In genomic region chrX:42837092-42837726, GRCh38 we compare ENCODE assay signal across 34 cellular contexts. TPM values are rescaled to one million over a fixed set of nuclear protein-coding genes. Genes with fewer than 3 reads are reported as not detected.
A peak's percentile ranks its signal among the peaks of the same experiment; 100 is the strongest.
DNase-seq lines count a peak whose midpoint lies in the region; ATAC-seq, FAIRE-seq and TF ChIP-seq lines count a peak whose summit lies in the region.
"Had no signal": no experiment of that assay in that cellular context is flagged by ENCODE, and none has a peak within 500 bp of the region (broad histone marks: within the 10 kb centered on the region; RNA-seq: fewer than 3 reads in every experiment).

No MANE protein-coding gene starts in this region.

- H3K27me3 ChIP-seq in CD4-positive, CD25-positive, alpha-beta regulatory T cell (ENCODE audit: control insufficient read depth, insufficient read depth, low read length): no peaks in the 10 kb centered on the region
- no peaks in the 10 kb centered on the region for H3K27me3 ChIP-seq in GM12878 (replicated peaks in 1 of 2; ENCODE audit: control insufficient read depth in 2 of 2, insufficient read depth in 2 of 2, low read length in 1 of 2)
- H3K27me3 ChIP-seq: left lung, neural progenitor cell, right lobe of liver, transverse colon had no signal

- CTCF ChIA-PET in GM12878 (lab: Yijun Ruan, JAX): interaction anchor here (0.6 to 0.9 kb wide), 2 partner anchors 10 to 347 kb away, joined by 3 read pairs; no protein-coding TSS in a partner anchor
- CTCF ChIA-PET in activated CD4-positive, alpha-beta T cell treated with anti-CD3 and anti-CD28 coated beads, Interleukin-2, amount 10 ng/mL, durations not matched to agents 7 days and 5 days (lab: Charles Lee): interaction anchor here (2.2 kb wide), 1 partner anchor 14 kb away, joined by 5 read pairs; no protein-coding TSS in a partner anchor
- CTCF ChIA-PET in GM10248 (lab: Yijun Ruan, JAX): no interaction called here

- peak overlapping the region; percentile 55; the same call in 1 of the 2 replicates for H2AFZ ChIP-seq in GM12878 (ENCODE audit: control insufficient read depth, low read depth, low read length)
- H2AFZ ChIP-seq: neural progenitor cell, parathyroid adenoma had no signal

- no peaks in the 10 kb centered on the region for H3K4me1 ChIP-seq in CD4-positive, CD25-positive, alpha-beta regulatory T cell (ENCODE audit: control insufficient read depth, insufficient read depth, low read length, poor library complexity, severe bottlenecking)
- no peaks in the 10 kb centered on the region for H3K4me1 ChIP-seq in GM12878 (ENCODE audit: control insufficient read depth, insufficient read depth, low read length)
- H3K4me1 ChIP-seq: left lung, neural progenitor cell, parathyroid adenoma, right lobe of liver, transverse colon had no signal

- no TSS peak for BruUV-seq in GM12878 (replicated peaks; lab: Mats Ljungman, UMichigan)

- RAD21 ChIA-PET in GM12878 (lab: Charles Lee; ENCODE audit: unreplicated experiment): interaction anchor here (1.3 to 2.4 kb wide), 2 partner anchors 33 to 166 kb away, joined by 4 to 7 read pairs; no protein-coding TSS in a partner anchor

- no peak for ATAC-seq in CD4-positive, CD25-positive, alpha-beta regulatory T cell (ENCODE audit: low read depth in 2 of 2)
- peak; percentile 56 for ATAC-seq in GM18909 (IDR thresholded peaks at IDR 0.05; ENCODE audit: poor library complexity, unreplicated experiment)
- peak; percentile 74 for ATAC-seq in GM12878
- ATAC-seq in HG02840 (IDR thresholded peaks at IDR 0.05; ENCODE audit: low FRiP score, unreplicated experiment): no peak
- ATAC-seq: left lung, Panc1, right lobe of liver had no signal

- H3K27ac ChIP-seq in CD4-positive, CD25-positive, alpha-beta regulatory T cell (ENCODE audit: insufficient read depth, low read length, poor library complexity, severe bottlenecking): no peak overlapping the region
- H3K27ac ChIP-seq in GM12878 (ENCODE audit: control insufficient read depth, insufficient read depth): no peak overlapping the region
- H3K27ac ChIP-seq: left lung, neural progenitor cell, parathyroid adenoma, right lobe of liver, transverse colon had no signal

- intact Hi-C loops in GM12878 (cut with micrococcal nuclease; ENCODE audit: unreplicated experiment): loop anchor here (10.0 kb wide), 1 partner anchor 98 kb away; no protein-coding TSS in a partner anchor

- 0 out of 2 replicates have a peak overlapping the region, but pooled peaks have one; percentile 33 for H3K4me2 ChIP-seq in GM12878 (ENCODE audit: control insufficient read depth, insufficient read depth)
- H3K4me2 ChIP-seq: neural progenitor cell had no signal

- H3K9me3 Mint-ChIP-seq in CD4-positive, CD25-positive, alpha-beta regulatory T cell: peaks cover 0 to 5% (median 0%) of the 10 kb centered on the region in 7 donors
- peaks cover 0 to 6% (median 0%) of the 10 kb centered on the region in 3 donors for H3K9me3 Mint-ChIP-seq in IgD-negative memory B cell
- H3K9me3 Mint-ChIP-seq in activated CD4-positive, alpha-beta T cell treated with anti-CD3 and anti-CD28 coated beads, Interleukin-2, amount 10 ng/mL, durations not matched to agents 7 days and 5 days: no peaks in the 10 kb centered on the region
- H3K9me3 Mint-ChIP-seq: neural progenitor cell had no signal

- H4K20me1 ChIP-seq in GM12878 (ENCODE audit: control insufficient read depth, insufficient read depth): no peaks in the 10 kb centered on the region

- SMC1A ChIA-PET in GM12878 (lab: Charles Lee; ENCODE audit: uncharacterized antibody, unreplicated experiment): interaction anchor here (0.8 to 1.8 kb wide), 8 partner anchors 10 to 167 kb away, joined by 3 to 6 read pairs (median 4); no protein-coding TSS in a partner anchor

- H3K27me3 Mint-ChIP-seq in CD4-positive, CD25-positive, alpha-beta regulatory T cell: no peaks in the 10 kb centered on the region
- no peaks in the 10 kb centered on the region for H3K27me3 Mint-ChIP-seq in IgD-negative memory B cell
- no peaks in the 10 kb centered on the region for H3K27me3 Mint-ChIP-seq in activated CD4-positive, alpha-beta T cell treated with anti-CD3 and anti-CD28 coated beads, Interleukin-2, amount 10 ng/mL, durations not matched to agents 7 days and 5 days

- no peak for TF ChIP-seq POLR2A in GM12878 (IDR thresholded peaks at IDR 0.05; ENCODE audit: low read depth, low read length)

- no peak overlapping the region for H3K4me3 ChIP-seq in CD4-positive, CD25-positive, alpha-beta regulatory T cell (ENCODE audit: low read depth, low read length)
- no peak overlapping the region for H3K4me3 ChIP-seq in GM12878
- H3K4me3 ChIP-seq: left lung, neural progenitor cell, right lobe of liver, transverse colon had no signal

- no peaks in the 10 kb centered on the region for H3K36me3 Mint-ChIP-seq in CD4-positive, CD25-positive, alpha-beta regulatory T cell
- peaks cover 3% of the 10 kb centered on the region for H3K36me3 Mint-ChIP-seq in IgD-negative memory B cell
- H3K36me3 Mint-ChIP-seq in activated CD4-positive, alpha-beta T cell treated with anti-CD3 and anti-CD28 coated beads, Interleukin-2, amount 10 ng/mL, durations not matched to agents 7 days and 5 days (ENCODE audit: low read depth): no peaks in the 10 kb centered on the region
- H3K36me3 Mint-ChIP-seq: neural progenitor cell had no signal

- DNase-seq in CD4-positive, CD25-positive, alpha-beta regulatory T cell: no peak
- DNase-seq in GM12878 (ENCODE audit: low read depth, low spot score) (no peak), hypothalamus (lab: John Stamatoyannopoulos, UW) (no peak), GM10248 (ENCODE audit: extremely low spot score) (no peak)
- DNase-seq in activated CD4-positive, alpha-beta T cell treated with anti-CD3 and anti-CD28 coated beads, Interleukin-2, amount 10 ng/mL, durations not matched to agents 7 days and 5 days: no peak
- DNase-seq: activated CD4-positive, alpha-beta T cell treated with anti-CD3 and anti-CD28 coated beads, Interleukin-2, amount 50 U/mL, for 1 hour; activated naive CD4-positive, alpha-beta T cell; activated T-cell treated with anti-CD3 and anti-CD28 coated beads, Interleukin-2, amount 50 U/mL, for 48 hours; DMS53; left lung; mesendoderm; NCI-H1417; right lobe of liver; SHP77; stimulated activated CD4-positive, alpha-beta T cell treated with anti-CD3 and anti-CD28 coated beads, Interleukin-2, amount 100 ng/mL, for 48 hours; SW 1271; T1000; transverse colon had no signal

- in situ Hi-C loops in GM12878 (cut with MboI): no loop called here

- TF ChIP-seq EP300 in GM12878 (IDR thresholded peaks at IDR 0.05; ENCODE audit: borderline replicate concordance in 1 of 2, control insufficient read depth in 1 of 2, low read depth in 2 of 2, low read length in 2 of 2): no peak

- peak overlapping the region; percentile 2 to 64 (median 2) for H3K27ac Mint-ChIP-seq in CD4-positive, CD25-positive, alpha-beta regulatory T cell
- H3K27ac Mint-ChIP-seq in IgD-negative memory B cell: no peak overlapping the region
- H3K27ac Mint-ChIP-seq in activated CD4-positive, alpha-beta T cell treated with anti-CD3 and anti-CD28 coated beads, Interleukin-2, amount 10 ng/mL, durations not matched to agents 7 days and 5 days: no peak overlapping the region
- H3K27ac Mint-ChIP-seq: neural progenitor cell had no signal

- no peak for FAIRE-seq in GM12878 (lab: Jason Lieb, UNC)
- FAIRE-seq: endothelial cell of umbilical vein, G401.6 had no signal

- TF ChIP-seq RAD21 in GM12878 (IDR thresholded peaks at IDR 0.05; ENCODE audit: insufficient read depth, low read depth, low read length): no peak

- TF ChIP-seq CTCF in GM12878 (IDR thresholded peaks at IDR 0.05 in 2 of 3, conservative IDR thresholded peaks at IDR 0.05 in 1 of 3; ENCODE audit: control insufficient read depth in 2 of 3, extremely low read depth in 1 of 3, insufficient read depth in 1 of 3, low read depth in 3 of 3, low read length in 3 of 3) (no peak), GM10248 (IDR thresholded peaks at IDR 0.05; ENCODE audit: control extremely low read depth, extremely low read depth, low read depth, missing control alignments) (no peak)

- POLR2A ChIA-PET in GM12878 (lab: Charles Lee) (no interaction called here), GM10248 (lab: Yijun Ruan, JAX) (no interaction called here)
- POLR2A ChIA-PET in activated CD4-positive, alpha-beta T cell treated with anti-CD3 and anti-CD28 coated beads, Interleukin-2, amount 10 ng/mL, durations not matched to agents 7 days and 5 days (lab: Charles Lee): no interaction called here

- WGBS in GM12878 (ENCODE audit: insufficient coverage, insufficient replicate concordance, low lambda C conversion rate, missing lambda C conversion rate): 1% methylated on average over 4 of the region's 4 CpGs

- H3K79me2 ChIP-seq in GM12878 (ENCODE audit: control insufficient read depth, insufficient read depth, low read length): no peaks in the 10 kb centered on the region
- H3K79me2 ChIP-seq: parathyroid adenoma had no signal

- H3K9me3 ChIP-seq in CD4-positive, CD25-positive, alpha-beta regulatory T cell (ENCODE audit: control insufficient read depth in 2 of 2, low read length in 2 of 2): no peaks in the 10 kb centered on the region
- H3K9me3 ChIP-seq in GM12878 (replicated peaks; ENCODE audit: control insufficient read depth, insufficient read depth, low read length): no peaks in the 10 kb centered on the region; the same call in 2 of the 3 replicates
- H3K9me3 ChIP-seq: left lung, right lobe of liver, transverse colon had no signal

- no peak overlapping the region for H3K9ac ChIP-seq in GM12878 (ENCODE audit: control insufficient read depth, insufficient read depth, low read length)
- H3K9ac ChIP-seq: neural progenitor cell, parathyroid adenoma had no signal

- no peaks in the 10 kb centered on the region for H3K36me3 ChIP-seq in CD4-positive, CD25-positive, alpha-beta regulatory T cell (ENCODE audit: control insufficient read depth, insufficient read depth, low read length)
- no peaks in the 10 kb centered on the region for H3K36me3 ChIP-seq in GM12878 (ENCODE audit: control insufficient read depth in 2 of 2, insufficient read depth in 2 of 2, low read length in 1 of 2)
- H3K36me3 ChIP-seq: left lung, neural progenitor cell, right lobe of liver, transverse colon had no signal

- peaks cover 0 to 28% (median 6%) of the 10 kb centered on the region in 4 donors for H3K4me1 Mint-ChIP-seq in CD4-positive, CD25-positive, alpha-beta regulatory T cell
- H3K4me1 Mint-ChIP-seq in IgD-negative memory B cell: peaks cover 1 to 13% (median 8%) of the 10 kb centered on the region in 3 donors
- H3K4me1 Mint-ChIP-seq in activated CD4-positive, alpha-beta T cell treated with anti-CD3 and anti-CD28 coated beads, Interleukin-2, amount 10 ng/mL, durations not matched to agents 7 days and 5 days: peaks cover 4% of the 10 kb centered on the region
- H3K4me1 Mint-ChIP-seq: neural progenitor cell had no signal

- H3K4me3 Mint-ChIP-seq in CD4-positive, CD25-positive, alpha-beta regulatory T cell: peak overlapping the region in 1 of 4 donors; percentile 9
- peak overlapping the region in 3 of 4 donors; percentile 40 to 76 (median 60) for H3K4me3 Mint-ChIP-seq in IgD-negative memory B cell
- no peak overlapping the region for H3K4me3 Mint-ChIP-seq in activated CD4-positive, alpha-beta T cell treated with anti-CD3 and anti-CD28 coated beads, Interleukin-2, amount 10 ng/mL, durations not matched to agents 7 days and 5 days
- H3K4me3 Mint-ChIP-seq: neural progenitor cell had no signal

RNA-seq across cellular contexts. Expression of gene PPP1R2C, which starts 59.2 kb away (rescaled TPM):
- 32.2 TPM for total RNA-seq in CD4-positive, CD25-positive, alpha-beta regulatory T cell
- 1 to 10 TPM in 3 of 4 donors, not detected in 1; 2.1 to 4.2 (median 3.2) TPM for polyA plus RNA-seq in CD4-positive, CD25-positive, alpha-beta regulatory T cell
- polyA plus RNA-seq in IgD-negative memory B cell: 4.6 TPM
- total RNA-seq in GM12878 (2013; cell fraction: nucleolus; rRNA removed): not detected in 2 replicates
- not detected in 2 replicates for total RNA-seq in GM12878 (2014; rRNA removed)
- not detected in 2 replicates for total RNA-seq in GM12878 (2014; rRNA removed; fragmentation: Illumina TruSeq; extraction: Trizol)
- not detected in 2 replicates for total RNA-seq in GM12878 (2021)
- not detected for polyA plus RNA-seq in GM12878 (2011; ENCODE audit: low read depth)
- polyA plus RNA-seq in GM12878 (2011; rRNA removed): not detected in 2 replicates
- polyA plus RNA-seq in GM12878 (2011; cell fraction: cytosol; rRNA removed): not detected in 2 replicates
- polyA plus RNA-seq in GM12878 (2011; cell fraction: nucleus; rRNA removed): not detected in 2 replicates
- polyA plus RNA-seq in GM12878 (2012): not detected in 2 replicates
- not detected in 2 replicates for polyA plus RNA-seq in GM12878 (2014; fragmentation: Illumina TruSeq; extraction: Trizol)
- not detected for polyA plus RNA-seq in GM12878 (2014; fragmentation: Nextera tagmentation; extraction: Ambion mirVana)
- polyA plus RNA-seq in GM12878 (2014; rRNA removed): not detected in 2 replicates
- polyA plus RNA-seq in GM12878 (2016; fragmentation: Nextera tagmentation; extraction: Ambion mirVana): not detected
- not detected in 2 replicates for polyA minus RNA-seq in GM12878 (2011; rRNA and poly(A)+ RNA removed)
- polyA minus RNA-seq in GM12878 (2011; cell fraction: cytosol; rRNA and poly(A)+ RNA removed): not detected in 2 replicates
- polyA minus RNA-seq in GM12878 (2011; cell fraction: nucleus; rRNA and poly(A)+ RNA removed): not detected in 2 replicates
- total RNA-seq in activated CD4-positive, alpha-beta T cell treated with anti-CD3 and anti-CD28 coated beads, Interleukin-2, amount 10 ng/mL, durations not matched to agents 7 days and 5 days: not detected
- total RNA-seq: chondrocyte, endothelial cell of umbilical vein, fibroblast of lung, glomerular endothelial cell, HT-29, left lung, M059J, NCI-H460, right lobe of liver, transverse colon had no signal
- polyA plus RNA-seq: adipose tissue, BJ, endothelial cell of umbilical vein, fibroblast of lung had no signal

Comparison
In these comparisons a context has a peak if more than half of its experiments do, and no peak if none do; other contexts are left out.
1. ATAC-seq: peak in GM18909 (single experiment) and GM12878 (single experiment); none in CD4-positive, CD25-positive, alpha-beta regulatory T cell (0 of 2) and HG02840 (single experiment).
2. H3K27ac Mint-ChIP-seq: peak in CD4-positive, CD25-positive, alpha-beta regulatory T cell (3 of 3); none in IgD-negative memory B cell (0 of 3) and activated CD4-positive, alpha-beta T cell treated with anti-CD3 and anti-CD28 coated beads, Interleukin-2, amount 10 ng/mL, durations not matched to agents 7 days and 5 days (single experiment).
3. RNA of gene PPP1R2C, which starts 59.2 kb away (total RNA-seq): 32.2 TPM in CD4-positive, CD25-positive, alpha-beta regulatory T cell (single experiment); not detected in GM12878 and not detected in activated CD4-positive, alpha-beta T cell treated with anti-CD3 and anti-CD28 coated beads, Interleukin-2, amount 10 ng/mL, durations not matched to agents 7 days and 5 days; every median in the first group is over 10 times any median in the second.